ENCODE assay signal across 7 cellular contexts in genomic region chr6:135410856-135411255, GRCh38.
"Had no signal": no experiment of that assay in that cellular context is flagged by ENCODE, and none has a peak within 500 bp of the region (broad histone marks: within the 10 kb centered on the region; RNA-seq: fewer than 3 reads in every experiment).

No MANE protein-coding gene starts in this region.

- FAIRE-seq: H1, H54, HepG2 had no signal

- H3K4me3 ChIP-seq: GM23338 had no signal

- H3K27ac ChIP-seq: HL-60 had no signal

- ATAC-seq: GM23338, HepG2 had no signal

- H2AFZ ChIP-seq: GM23338 had no signal

- H3K4me2 ChIP-seq: GM23338 had no signal

- DNase-seq: H9, HCEC 1CT had no signal
